20 cellular contexts compared by ENCODE assay signal in the genomic region with DNA sequence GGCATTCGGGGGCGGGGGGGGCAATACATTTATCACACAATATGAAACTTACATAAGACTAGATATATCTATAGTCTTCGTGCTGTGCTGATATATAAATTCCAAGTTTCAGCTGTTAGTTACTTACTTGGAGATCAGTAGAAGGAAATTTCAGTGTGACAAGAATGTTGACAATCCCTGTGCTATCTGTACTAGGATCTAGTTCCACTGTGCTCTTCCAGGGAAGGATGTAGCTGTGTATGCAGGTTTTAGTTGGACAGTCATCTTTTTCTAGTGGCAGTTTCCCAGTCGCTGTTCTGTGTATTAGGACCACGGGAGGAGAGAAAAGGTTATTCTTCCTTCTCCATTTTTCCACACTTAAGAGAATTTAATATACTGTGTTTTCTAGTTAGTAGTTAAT.
"Had no signal": no experiment of that assay in that cellular context is flagged by ENCODE, and none has a peak within 500 bp of the region (broad histone marks: within the 10 kb centered on the region; RNA-seq: fewer than 3 reads in every experiment).

No MANE protein-coding gene starts in this region.

- ATAC-seq: HepG2, K562, SK-N-SH treated with all-trans-retinoic acid at 6 μM for 48 hours had no signal

- DNase-seq: IMR-90, Kasumi-1, NCI-H1092, NCI-H1436, NCI-H187, NCI-H2029, NCI-H2081 treated with DMSO at 0.1 percent for 48 hours, NCI-H2171, NCI-H226, NCI-H446, NCI-H510A, NCI-H524 treated with DMSO at 0.1 percent for 48 hours, NCI-H69, NCI-H774, SHP77 had no signal

- H3K27ac ChIP-seq: KMS-11, RWPE1 had no signal

- H3K9ac ChIP-seq: KMS-11 had no signal

- H3K4me2 ChIP-seq: KMS-11 had no signal

- H3K4me3 ChIP-seq: K562 had no signal
